ENCODE assay signal across 16 cellular contexts in the genomic region with DNA sequence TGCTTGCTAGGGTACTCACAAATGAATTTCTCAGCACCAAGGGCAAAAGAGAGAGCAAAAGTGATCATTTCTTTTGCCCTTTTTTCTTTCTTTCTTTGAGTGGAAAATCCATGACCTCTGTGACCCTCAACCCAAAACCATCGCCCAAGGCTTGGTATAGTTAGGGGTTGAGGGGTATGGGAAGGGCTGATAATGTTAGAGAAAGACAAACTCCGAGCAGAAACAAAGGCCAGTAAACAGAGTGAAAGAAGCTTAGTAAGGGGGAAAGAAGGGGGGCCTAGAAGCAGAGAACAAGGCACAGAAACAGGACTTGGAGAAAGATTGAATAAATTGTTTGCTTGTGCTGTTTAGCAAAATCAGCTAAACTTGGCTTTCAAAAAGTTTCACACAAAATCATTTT.
"Had no signal": no experiment of that assay in that cellular context is flagged by ENCODE, and none has a peak within 500 bp of the region (broad histone marks: within the 10 kb centered on the region; RNA-seq: fewer than 3 reads in every experiment).

No MANE protein-coding gene starts in this region.

- DNase-seq: activated B cell treated with CpG ODN at 0.5 μM for 24 hours; activated CD4-positive, alpha-beta T cell treated with anti-CD3 and anti-CD28 coated beads for 48 hours; activated CD8-positive, alpha-beta T cell treated with anti-CD3 and anti-CD28 coated beads for 36 hours; activated naive CD4-positive, alpha-beta T cell treated with Interleukin-2 at 50 U/mL for 16 hours; activated T-cell treated with anti-CD3 and anti-CD28 coated beads, Interleukin-2, amount 50 U/mL, for 24 hours; cortex of kidney; effector CD4-positive, alpha-beta T cell; sigmoid colon; spleen; stimulated activated CD4-positive, alpha-beta T cell treated with anti-CD3 and anti-CD28 coated beads, Interleukin-4, amount 100 ng/mL, for 4 hours; stimulated activated naive B cell treated with anti-CD40 and anti-IgM and Interleukin-4, amounts not matched to agents 10 μg/mL and 1 μg/mL and 100 μg/mL, for 72 hours; T-helper 1 cell; T-helper 9 cell; uterus had no signal

- H3K27me3 ChIP-seq: esophagus muscularis mucosa, sigmoid colon, spleen, uterus had no signal

- H3K27ac ChIP-seq: esophagus muscularis mucosa, sigmoid colon, spleen, uterus had no signal

- ATAC-seq: activated CD8-positive, alpha-beta T cell treated with anti-CD3 and anti-CD28 coated beads for 36 hours; stimulated activated naive B cell treated with anti-CD40 and anti-IgM and Interleukin-4, amounts not matched to agents 10 μg/mL and 1 μg/mL and 100 μg/mL, for 72 hours had no signal

- H3K9me3 Mint-ChIP-seq: activated B cell treated with CpG ODN at 0.5 μM for 24 hours; activated CD8-positive, alpha-beta T cell treated with anti-CD3 and anti-CD28 coated beads for 36 hours; activated T-cell treated with anti-CD3 and anti-CD28 coated beads, Interleukin-2, amount 50 U/mL, for 24 hours; activated T-helper 2 cell treated with anti-CD3 and anti-CD28 coated beads, Interferon-gamma antibody, Interleukin-2, Interleukin-4, amounts not matched to agents 10 μg/mL and 5 μg/mL and 100 μg/mL, durations not matched to agents 14 hours and 24 hours and 36 hours had no signal

- H3K27me3 Mint-ChIP-seq: activated B cell treated with CpG ODN at 0.5 μM for 24 hours; activated T-cell treated with anti-CD3 and anti-CD28 coated beads, Interleukin-2, amount 50 U/mL, for 24 hours had no signal

- H3K27ac Mint-ChIP-seq: activated B cell treated with CpG ODN at 0.5 μM for 24 hours; activated CD8-positive, alpha-beta T cell treated with anti-CD3 and anti-CD28 coated beads for 36 hours; activated T-cell treated with anti-CD3 and anti-CD28 coated beads, Interleukin-2, amount 50 U/mL, for 24 hours; activated T-helper 2 cell treated with anti-CD3 and anti-CD28 coated beads, Interferon-gamma antibody, Interleukin-2, Interleukin-4, amounts not matched to agents 10 μg/mL and 5 μg/mL and 100 μg/mL, durations not matched to agents 14 hours and 24 hours and 36 hours; stimulated activated naive B cell treated with anti-CD40 and anti-IgM and Interleukin-4, amounts not matched to agents 10 μg/mL and 1 μg/mL and 100 μg/mL, for 72 hours had no signal

- H3K4me3 Mint-ChIP-seq: activated B cell treated with CpG ODN at 0.5 μM for 24 hours; activated CD8-positive, alpha-beta T cell treated with anti-CD3 and anti-CD28 coated beads for 36 hours; activated T-cell treated with anti-CD3 and anti-CD28 coated beads, Interleukin-2, amount 50 U/mL, for 24 hours; stimulated activated naive B cell treated with anti-CD40 and anti-IgM and Interleukin-4, amounts not matched to agents 10 μg/mL and 1 μg/mL and 100 μg/mL, for 72 hours had no signal

- H3K4me1 Mint-ChIP-seq: activated B cell treated with CpG ODN at 0.5 μM for 24 hours; stimulated activated naive B cell treated with anti-CD40 and anti-IgM and Interleukin-4, amounts not matched to agents 10 μg/mL and 1 μg/mL and 100 μg/mL, for 72 hours had no signal

- H3K36me3 Mint-ChIP-seq: stimulated activated naive B cell treated with anti-CD40 and anti-IgM and Interleukin-4, amounts not matched to agents 10 μg/mL and 1 μg/mL and 100 μg/mL, for 72 hours had no signal

- H3K36me3 ChIP-seq: esophagus muscularis mucosa, sigmoid colon, spleen, uterus had no signal

- H3K9me3 ChIP-seq: esophagus muscularis mucosa, sigmoid colon, spleen, uterus had no signal

- H3K4me1 ChIP-seq: sigmoid colon, spleen, uterus had no signal

- H3K4me3 ChIP-seq: esophagus muscularis mucosa, sigmoid colon, spleen, uterus had no signal
